Comparison of ENCODE assay signal across 29 cellular contexts in the genomic region with DNA sequence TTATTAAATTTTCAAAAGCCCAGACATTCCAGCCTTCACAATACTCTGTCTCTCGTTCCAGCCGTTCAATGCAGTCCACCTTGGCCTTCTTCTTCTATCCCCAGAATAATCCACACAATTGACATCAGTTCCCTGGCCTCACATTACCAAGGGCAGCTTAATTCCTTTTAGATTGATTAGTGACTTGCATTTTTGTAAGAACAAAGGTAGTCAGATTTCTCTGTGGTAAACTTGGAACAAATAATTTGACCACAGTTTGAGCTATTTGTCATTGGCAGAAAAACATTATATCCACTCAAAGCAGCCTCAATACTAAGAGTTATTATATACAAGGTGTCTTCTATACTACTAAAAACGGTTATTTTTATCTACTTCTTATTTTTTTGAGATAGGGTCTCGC.
"Had no signal": no experiment of that assay in that cellular context is flagged by ENCODE, and none has a peak within 500 bp of the region (broad histone marks: within the 10 kb centered on the region; RNA-seq: fewer than 3 reads in every experiment).

No MANE protein-coding gene starts in this region.

- H3K27me3 ChIP-seq: adrenal gland, brain microvascular endothelial cell, dorsolateral prefrontal cortex, gastroesophageal sphincter, ovary, vagina had no signal

- H3K4me3 ChIP-seq: adrenal gland, coronary artery, dorsolateral prefrontal cortex, gastroesophageal sphincter, ovary, prostate gland, skin epidermis, thoracic aorta, vagina had no signal

- DNase-seq: activated CD4-positive, alpha-beta memory T cell treated with anti-CD3 and anti-CD28 coated beads for 36 hours; activated CD4-positive, alpha-beta T cell treated with anti-CD3 and anti-CD28 coated beads for 4 hours; activated CD4-positive, CD25-positive, alpha-beta regulatory T cell; activated CD8-positive, alpha-beta memory T cell treated with anti-CD3 and anti-CD28 coated beads, Interleukin-2, amount 50 U/mL, for 48 hours; activated naive CD4-positive, alpha-beta T cell treated with Interleukin-2 at 50 U/mL for 16 hours; activated T-cell treated with anti-CD3 and anti-CD28 coated beads, Interleukin-2, amount 50 U/mL, for 24 hours; brain microvascular endothelial cell; effector memory CD4-positive, alpha-beta T cell; erythroblast; head of caudate nucleus; hippocampal formation; left colon; mammary epithelial cell; ovary; retina; stimulated activated CD4-positive, alpha-beta T cell treated with anti-CD3 and anti-CD28 coated beads, Interleukin-12 subunit alpha, Interleukin-12 subunit beta, amount 100 ng/mL, for 4 hours; stimulated activated CD4-positive, alpha-beta T cell treated with anti-CD3 and anti-CD28 coated beads, Interleukin-4, amount 100 ng/mL, for 1 hour; stimulated activated naive CD8-positive, alpha-beta T cell treated with anti-CD3 and anti-CD28 coated beads, Interleukin-15, Interleukin-2, amounts not matched to agents 100 U/mL and 50 U/mL, for 24 hours had no signal

- H3K36me3 Mint-ChIP-seq: activated CD4-positive, alpha-beta memory T cell treated with anti-CD3 and anti-CD28 coated beads for 36 hours; activated naive CD8-positive, alpha-beta T cell had no signal

- H3K4me3 Mint-ChIP-seq: activated CD4-positive, alpha-beta memory T cell treated with anti-CD3 and anti-CD28 coated beads for 36 hours; activated naive CD8-positive, alpha-beta T cell; activated T-cell treated with anti-CD3 and anti-CD28 coated beads, Interleukin-2, amount 50 U/mL, for 24 hours had no signal

- ATAC-seq: gastroesophageal sphincter; left colon; sciatic nerve; stimulated activated naive CD8-positive, alpha-beta T cell treated with anti-CD3 and anti-CD28 coated beads, Interleukin-15, Interleukin-2, amounts not matched to agents 100 U/mL and 50 U/mL, for 24 hours had no signal

- H3K27me3 Mint-ChIP-seq: activated naive CD8-positive, alpha-beta T cell; activated T-cell treated with anti-CD3 and anti-CD28 coated beads, Interleukin-2, amount 50 U/mL, for 24 hours had no signal

- H3K36me3 ChIP-seq: adrenal gland, brain microvascular endothelial cell, gastroesophageal sphincter, ovary, prostate gland, thoracic aorta, vagina had no signal

- H3K9me3 ChIP-seq: adrenal gland, gastroesophageal sphincter, ovary, prostate gland, thoracic aorta, vagina had no signal

- H3K27ac ChIP-seq: adrenal gland, brain microvascular endothelial cell, coronary artery, dorsolateral prefrontal cortex, gastroesophageal sphincter, ovary, prostate gland, skin epidermis, thoracic aorta, vagina had no signal

- H3K27ac Mint-ChIP-seq: activated CD4-positive, alpha-beta memory T cell treated with anti-CD3 and anti-CD28 coated beads for 36 hours; activated naive CD8-positive, alpha-beta T cell; activated T-cell treated with anti-CD3 and anti-CD28 coated beads, Interleukin-2, amount 50 U/mL, for 24 hours had no signal

- H3K9me3 Mint-ChIP-seq: activated CD4-positive, alpha-beta memory T cell treated with anti-CD3 and anti-CD28 coated beads for 36 hours; activated T-cell treated with anti-CD3 and anti-CD28 coated beads, Interleukin-2, amount 50 U/mL, for 24 hours; nephron had no signal
